2 cellular contexts compared by ENCODE assay signal in the genomic region with DNA sequence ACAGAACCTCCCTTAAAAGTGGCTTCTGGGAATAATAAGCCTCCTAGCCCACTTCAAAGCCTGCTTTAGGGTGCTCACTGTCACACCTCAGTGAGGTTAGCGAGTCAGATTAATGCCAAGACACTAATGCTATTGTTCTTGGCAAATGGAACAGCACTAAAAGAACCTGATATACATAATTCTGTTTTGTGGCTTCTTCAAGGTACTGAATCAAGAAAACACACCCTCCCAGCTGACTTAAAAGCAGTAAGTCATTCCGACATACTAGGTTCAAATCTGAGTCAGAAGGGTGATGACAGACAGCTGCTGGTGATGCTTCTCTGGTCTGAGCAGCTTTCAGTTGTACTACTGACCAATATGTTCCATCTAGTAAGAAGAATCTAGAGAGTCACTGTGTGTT.
TF ChIP-seq lines count a peak whose summit lies in the region.

No MANE protein-coding gene starts in this region.

TF ChIP-seq in HCT116, 20 proteins besides CTCF, POLR2A, EP300 and RAD21:
- TF ChIP-seq JUND (IDR thresholded peaks at IDR 0.05): peak; percentile 17; the same call in 1 of the 2 replicates
- TF ChIP-seq ELF1 (IDR thresholded peaks at IDR 0.05; ENCODE audit: borderline replicate concordance, low read depth): no peak

TF ChIP-seq in IMR-90, 13 proteins besides CTCF, POLR2A, EP300 and RAD21:
- no peak for TF ChIP-seq USF2 (IDR thresholded peaks at IDR 0.05; ENCODE audit: low read depth, low read length)
- no peak for TF ChIP-seq FOS (IDR thresholded peaks at IDR 0.05; ENCODE audit: low read depth, low read length)
- no peak for TF ChIP-seq MXI1 (IDR thresholded peaks at IDR 0.05; ENCODE audit: borderline replicate concordance, low read depth, low read length)
- TF ChIP-seq MAZ (IDR thresholded peaks at IDR 0.05; ENCODE audit: borderline replicate concordance, low read depth, low read length): no peak
- TF ChIP-seq NFE2L2 (IDR thresholded peaks at IDR 0.05; ENCODE audit: low read depth, low read length): no peak
- no peak for TF ChIP-seq CEBPB (IDR thresholded peaks at IDR 0.05; ENCODE audit: low read depth, low read length)
- no peak for TF ChIP-seq BHLHE40 (IDR thresholded peaks at IDR 0.05; ENCODE audit: low read depth, low read length)
- TF ChIP-seq RFX5 (IDR thresholded peaks at IDR 0.05; ENCODE audit: low read depth, low read length): no peak
